ENCODE assay signal across 1 cellular context in genomic region chr1:19313636-19313959, GRCh38.
TF ChIP-seq lines count a peak whose summit lies in the region.

No MANE protein-coding gene starts in this region.

TF ChIP-seq in K562, 482 proteins besides CTCF, POLR2A, EP300 and RAD21 (continued from another document and continues in another):
- TF ChIP-seq CREB3L1 (IDR thresholded peaks at IDR 0.05; ENCODE audit: borderline replicate concordance, low read depth) (no peak), ZNF277 (CRISPR knock-in tag; IDR thresholded peaks at IDR 0.05; ENCODE audit: borderline replicate concordance) (no peak), POLR2H (tag; IDR thresholded peaks at IDR 0.05; ENCODE audit: low read depth) (no peak), GATA2 (CRISPR knock-in tag; IDR thresholded peaks at IDR 0.05) (peak; percentile 46; the same call in 1 of the 2 replicates), C11orf30 (IDR thresholded peaks at IDR 0.05; ENCODE audit: low read depth) (peak; percentile 30; the same call in 1 of the 2 replicates), CGGBP1 (CRISPR knock-in tag; IDR thresholded peaks at IDR 0.05) (no peak), ATF1 (CRISPR knock-in tag; IDR thresholded peaks at IDR 0.05) (no peak), ATF1 (tag; IDR thresholded peaks at IDR 0.05) (0 out of 2 replicates have a peak, but pooled peaks have one; percentile 21), HNRNPK (IDR thresholded peaks at IDR 0.05; ENCODE audit: low read depth, low read length, poor library complexity, severe bottlenecking) (no peak), BCL6 (CRISPR knock-in tag; IDR thresholded peaks at IDR 0.05) (no peak), RFX5 (IDR thresholded peaks at IDR 0.05; ENCODE audit: low read depth, low read length) (no peak), ZBTB34 (CRISPR knock-in tag; IDR thresholded peaks at IDR 0.05) (no peak), KLF13 (tag; IDR thresholded peaks at IDR 0.05; ENCODE audit: borderline replicate concordance, low read depth) (no peak), CSDE1 (IDR thresholded peaks at IDR 0.05) (no peak), ZNF668 (CRISPR knock-in tag; IDR thresholded peaks at IDR 0.05) (no peak), AFF4 (CRISPR knock-in tag; IDR thresholded peaks at IDR 0.05) (no peak), IRF2 (CRISPR knock-in tag; IDR thresholded peaks at IDR 0.05) (no peak), ZBED1 (IDR thresholded peaks at IDR 0.05) (no peak), MTF1 (CRISPR knock-in tag; IDR thresholded peaks at IDR 0.05; ENCODE audit: borderline replicate concordance) (no peak), GTF2A2 (tag; IDR thresholded peaks at IDR 0.05) (no peak), BRCA1 (IDR thresholded peaks at IDR 0.05) (no peak), BRCA1 (CRISPR knock-in tag; IDR thresholded peaks at IDR 0.05) (no peak), DPF2 (IDR thresholded peaks at IDR 0.05) (peak; percentile 7; the same call in 1 of the 2 replicates), ZNF174 (CRISPR knock-in tag; IDR thresholded peaks at IDR 0.05) (no peak), RNF219 (CRISPR knock-in tag; IDR thresholded peaks at IDR 0.05) (no peak), MECOM (CRISPR knock-in tag; IDR thresholded peaks at IDR 0.05) (0 out of 2 replicates have a peak, but pooled peaks have one; percentile 42), ZZZ3 (IDR thresholded peaks at IDR 0.05) (no peak), CBX1 (IDR thresholded peaks at IDR 0.05; ENCODE audit: low read depth) (no peak), TEAD4 (IDR thresholded peaks at IDR 0.05; ENCODE audit: low read length) (no peak), TEAD4 (CRISPR knock-in tag; IDR thresholded peaks at IDR 0.05; ENCODE audit: borderline replicate concordance) (no peak), ZNF12 (CRISPR knock-in tag; IDR thresholded peaks at IDR 0.05) (no peak), ZFX (CRISPR knock-in tag; IDR thresholded peaks at IDR 0.05) (peak; percentile 40), TSC22D4 (tag; IDR thresholded peaks at IDR 0.05) (no peak), RHOXF2B (CRISPR knock-in tag; conservative IDR thresholded peaks at IDR 0.05) (no peak), MAFG (tag; conservative IDR thresholded peaks at IDR 0.05) (no peak), ZNF263 (CRISPR knock-in tag; IDR thresholded peaks at IDR 0.05; ENCODE audit: borderline replicate concordance) (peak; percentile 80; the same call in 1 of the 2 replicates), ZNF57 (CRISPR knock-in tag; IDR thresholded peaks at IDR 0.05) (no peak), BDP1 (IDR thresholded peaks at IDR 0.05; ENCODE audit: insufficient read depth, insufficient read length) (no peak), MYC (IDR thresholded peaks at IDR 0.05; ENCODE audit: low read depth, low read length) (no peak), MYC (CRISPR knock-in tag; IDR thresholded peaks at IDR 0.05; ENCODE audit: borderline replicate concordance, low read depth) (0 out of 2 replicates have a peak, but pooled peaks have one; percentile 40), OTX1 (CRISPR knock-in tag; IDR thresholded peaks at IDR 0.05) (no peak), KLF6 (CRISPR knock-in tag; IDR thresholded peaks at IDR 0.05; ENCODE audit: borderline replicate concordance) (no peak), ZNF586 (CRISPR knock-in tag; conservative IDR thresholded peaks at IDR 0.05) (no peak), RREB1 (CRISPR knock-in tag; IDR thresholded peaks at IDR 0.05) (no peak), SUPT5H (IDR thresholded peaks at IDR 0.05) (no peak), GABPA (tag; conservative IDR thresholded peaks at IDR 0.05; ENCODE audit: low read depth) (no peak), USF2 (CRISPR knock-in tag; IDR thresholded peaks at IDR 0.05) (peak; percentile 55), SAP30 (IDR thresholded peaks at IDR 0.05; ENCODE audit: borderline replicate concordance, insufficient read depth, low read depth, low read length, poor library complexity, severe bottlenecking) (no peak), CBFA2T3 (IDR thresholded peaks at IDR 0.05) (peak; percentile 84), SMAD1 (IDR thresholded peaks at IDR 0.05; ENCODE audit: low read depth, low read length, partially characterized antibody) (no peak), CBFA2T2 (conservative IDR thresholded peaks at IDR 0.05) (peak; percentile 72), ZBTB2 (IDR thresholded peaks at IDR 0.05) (no peak), ZBTB7A (IDR thresholded peaks at IDR 0.05; ENCODE audit: borderline replicate concordance, control insufficient read depth, low read depth, low read length) (no peak), KAT7 (CRISPR knock-in tag; IDR thresholded peaks at IDR 0.05; ENCODE audit: borderline replicate concordance) (no peak)
